ENCODE assay signal across 15 cellular contexts in genomic region chr2:188969236-188970032, GRCh38. TPM values are rescaled to one million over a fixed set of nuclear protein-coding genes. Genes with fewer than 3 reads are reported as not detected.
DNase-seq lines count a peak whose midpoint lies in the region; ATAC-seq and TF ChIP-seq lines count a peak whose summit lies in the region.
"Had no signal": no experiment of that assay in that cellular context is flagged by ENCODE, and none has a peak within 500 bp of the region (broad histone marks: within the 10 kb centered on the region; RNA-seq: fewer than 3 reads in every experiment).

No MANE protein-coding gene starts in this region.

- DNase-seq in breast epithelium (ENCODE audit: low spot score in 2 of 2) (no peak), MCF 10A (ENCODE audit: unreplicated experiment) (no peak), cardiac fibroblast (ENCODE audit: low read depth in 2 of 2) (peak; percentile 57 to 83), kidney tubule cell (ENCODE audit: low spot score) (peak; percentile 11), tibial nerve (ENCODE audit: low spot score in 2 of 2) (peak in 1 of 2 donors; percentile 7), left colon (no peak), T-cell (no peak)
- DNase-seq: activated CD8-positive, alpha-beta memory T cell treated with anti-CD3 and anti-CD28 coated beads, Interleukin-2, amount 10 ng/mL, durations not matched to agents 7 days and 5 days; DMS79 treated with DMSO at 0.1 percent for 48 hours; NCI-H187 treated with DMSO at 0.1 percent for 48 hours; stimulated activated naive CD8-positive, alpha-beta T cell treated with anti-CD3 and anti-CD28 coated beads, Interleukin-15, Interleukin-2, amounts not matched to agents 100 U/mL and 50 U/mL, for 24 hours; T-helper 2 cell had no signal

- H3K4me3 ChIP-seq in breast epithelium (no peak overlapping the region), cardiac fibroblast (replicated peaks in 1 of 2; ENCODE audit: low read depth in 2 of 2, low read length in 2 of 2) (no peak overlapping the region), tibial nerve (no peak overlapping the region)

- CTCF ChIA-PET in MCF 10A (lab: Yijun Ruan, JAX), result interaction anchor here (0.6 to 1.0 kb wide), 3 partner anchors 14 to 211 kb away, joined by 3 to 4 read pairs (median 3); no protein-coding TSS in a partner anchor
- CTCF ChIA-PET in T-cell (lab: Charles Lee), result interaction anchor here in 1 of 2 donors (0.5 kb wide), 1 partner anchor 137 kb away, joined by 7 read pairs; no protein-coding TSS in a partner anchor

- H3K4me1 Mint-ChIP-seq in MCF 10A (ENCODE audit: insufficient read depth, unreplicated experiment), result no peaks in the 10 kb centered on the region
- H3K4me1 Mint-ChIP-seq in T-cell, result no peaks in the 10 kb centered on the region
- H3K4me1 Mint-ChIP-seq: activated CD8-positive, alpha-beta memory T cell treated with anti-CD3 and anti-CD28 coated beads, Interleukin-2, amount 10 ng/mL, durations not matched to agents 7 days and 5 days had no signal

- 62 to 65% methylated on average over 5 of the region's 5 CpGs for WGBS in tibial nerve, 2 donors

- no peaks in the 10 kb centered on the region for H3K27me3 Mint-ChIP-seq in MCF 10A (ENCODE audit: insufficient read depth, unreplicated experiment)
- no peaks in the 10 kb centered on the region for H3K27me3 Mint-ChIP-seq in T-cell
- H3K27me3 Mint-ChIP-seq: activated CD8-positive, alpha-beta memory T cell treated with anti-CD3 and anti-CD28 coated beads, Interleukin-2, amount 10 ng/mL, durations not matched to agents 7 days and 5 days; natural killer cell treated with Interleukin-12 subunit alpha and Interleukin-12 subunit beta and Interleukin-15 and Interleukin-18, amount 100 ng/mL, for 72 hours had no signal

- H3K36me3 ChIP-seq in breast epithelium, result no peaks in the 10 kb centered on the region
- H3K36me3 ChIP-seq in tibial nerve, result no peaks in the 10 kb centered on the region

- H3K27ac Mint-ChIP-seq in MCF 10A (ENCODE audit: low read depth, unreplicated experiment) (no peak overlapping the region), T-cell (no peak overlapping the region)
- H3K27ac Mint-ChIP-seq: activated CD8-positive, alpha-beta memory T cell treated with anti-CD3 and anti-CD28 coated beads, Interleukin-2, amount 10 ng/mL, durations not matched to agents 7 days and 5 days; natural killer cell treated with Interleukin-12 subunit alpha and Interleukin-12 subunit beta and Interleukin-15 and Interleukin-18, amount 100 ng/mL, for 72 hours had no signal

- BruUV-seq in MCF 10A (replicated peaks; lab: Mats Ljungman, UMichigan), result no TSS peak

- no peak for TF ChIP-seq CTCF in breast epithelium (IDR thresholded peaks at IDR 0.05)
- TF ChIP-seq CTCF in MCF 10A (IDR thresholded peaks at IDR 0.05; ENCODE audit: unreplicated experiment), result no peak
- no peak for TF ChIP-seq CTCF in cardiac fibroblast (IDR thresholded peaks at IDR 0.05; ENCODE audit: low read depth, low read length)
- no peak for TF ChIP-seq CTCF in tibial nerve (IDR thresholded peaks at IDR 0.05)

- TF ChIP-seq POLR2A in breast epithelium (IDR thresholded peaks at IDR 0.05) (no peak), tibial nerve (IDR thresholded peaks at IDR 0.05) (no peak)

- H3K9me3 Mint-ChIP-seq in MCF 10A (ENCODE audit: unreplicated experiment) (no peaks in the 10 kb centered on the region), T-cell (no peaks in the 10 kb centered on the region)

- no peaks in the 10 kb centered on the region for H3K4me1 ChIP-seq in breast epithelium
- H3K4me1 ChIP-seq in tibial nerve, result peaks cover 0 to 78% (median 6%) of the 10 kb centered on the region in 4 donors

- ATAC-seq in left colon (no peak), HG03280 (IDR thresholded peaks at IDR 0.05; ENCODE audit: unreplicated experiment) (no peak), T-cell (replicated peaks in 1 of 4) (no peak)
- ATAC-seq: activated CD8-positive, alpha-beta memory T cell treated with anti-CD3 and anti-CD28 coated beads, Interleukin-2, amount 10 ng/mL, durations not matched to agents 7 days and 5 days; natural killer cell treated with Interleukin-12 subunit alpha and Interleukin-12 subunit beta and Interleukin-15 and Interleukin-18, amount 100 ng/mL, for 72 hours; stimulated activated naive CD8-positive, alpha-beta T cell treated with anti-CD3 and anti-CD28 coated beads, Interleukin-15, Interleukin-2, amounts not matched to agents 100 U/mL and 50 U/mL, for 24 hours had no signal

- H3K9me3 ChIP-seq in breast epithelium, result no peaks in the 10 kb centered on the region
- no peaks in the 10 kb centered on the region for H3K9me3 ChIP-seq in tibial nerve

- no peak overlapping the region for H3K4me3 Mint-ChIP-seq in MCF 10A (ENCODE audit: unreplicated experiment)
- H3K4me3 Mint-ChIP-seq in T-cell, result no peak overlapping the region
- H3K4me3 Mint-ChIP-seq: activated CD8-positive, alpha-beta memory T cell treated with anti-CD3 and anti-CD28 coated beads, Interleukin-2, amount 10 ng/mL, durations not matched to agents 7 days and 5 days; natural killer cell treated with Interleukin-12 subunit alpha and Interleukin-12 subunit beta and Interleukin-15 and Interleukin-18, amount 100 ng/mL, for 72 hours had no signal

- TF ChIP-seq EP300 in tibial nerve (IDR thresholded peaks at IDR 0.05), result no peak

- no peaks in the 10 kb centered on the region for H3K27me3 ChIP-seq in breast epithelium
- no peaks in the 10 kb centered on the region for H3K27me3 ChIP-seq in tibial nerve

- H3K36me3 Mint-ChIP-seq in MCF 10A (ENCODE audit: insufficient read depth, unreplicated experiment) (no peaks in the 10 kb centered on the region), T-cell (no peaks in the 10 kb centered on the region)
- H3K36me3 Mint-ChIP-seq: activated CD8-positive, alpha-beta memory T cell treated with anti-CD3 and anti-CD28 coated beads, Interleukin-2, amount 10 ng/mL, durations not matched to agents 7 days and 5 days; natural killer cell treated with Interleukin-12 subunit alpha and Interleukin-12 subunit beta and Interleukin-15 and Interleukin-18, amount 100 ng/mL, for 72 hours had no signal

- intact Hi-C loops in breast epithelium (cut with DNase I; ENCODE audit: low total_unique reads) (no loop called here), MCF 10A (cut with micrococcal nuclease) (no loop called here), left colon (cut with DNase I, micrococcal nuclease) (loop anchor here in 1 of 2 donors (5.0 to 10.0 kb wide), 2 partner anchors 75 to 182 kb away; no protein-coding TSS in a partner anchor)

- H3K27ac ChIP-seq in breast epithelium (peak overlapping the region; percentile 37 to 68), tibial nerve (peak overlapping the region; percentile 22 to 86 (median 56))
- H3K27ac ChIP-seq: 22Rv1 had no signal

- POLR2A ChIA-PET in MCF 10A (lab: Yijun Ruan, JAX) (interaction anchor here (0.6 to 0.9 kb wide), 2 partner anchors 339 to 795 kb away, joined by 3 read pairs; no protein-coding TSS in a partner anchor), T-cell (lab: Charles Lee) (interaction anchor here in 1 of 2 donors (0.5 kb wide), 1 partner anchor 715 kb away, joined by 3 read pairs; no protein-coding TSS in a partner anchor)

RNA-seq across cellular contexts. Expression of gene COL3A1, which starts 4.7 kb away (rescaled TPM):
- total RNA-seq in breast epithelium, result 100 to 1,000 TPM in 1 of 3 donors, 10 to 100 TPM in 2; 98.1 to 303 (median 98.6) TPM
- not detected in 2 replicates for total RNA-seq in MCF 10A (2022)
- 100 to 1,000 TPM in 2 of 4 donors, 10 to 100 TPM in 2; 77.1 to 205 (median 115) TPM for total RNA-seq in tibial nerve
- 100 to 1,000 TPM in 1 of 2 donors, 10 to 100 TPM in 1; 48.0 to 154 TPM for total RNA-seq in left colon
- total RNA-seq in T-cell, result 1 to 10 TPM in 2 of 5 donors, under 1 TPM in 1, not detected in 2; 0.79 to 2.0 (median 1.3) TPM
- total RNA-seq: natural killer cell treated with Interleukin-12 subunit alpha and Interleukin-12 subunit beta and Interleukin-15 and Interleukin-18, amount 100 ng/mL, for 72 hours had no signal

Comparison
In these comparisons a context has a peak if more than half of its experiments do, and no peak if none do; other contexts are left out.
1. RNA of gene COL3A1, which starts 4.7 kb away (total RNA-seq): 48.0 to 154 TPM in left colon, 77.1 to 205 TPM in tibial nerve and 98.1 to 303 TPM in breast epithelium; 0.79 to 2.0 TPM in T-cell and not detected in MCF 10A; every median in the first group is over 10 times any median in the second.
2. DNase-seq: peak in cardiac fibroblast (2 of 2) and kidney tubule cell (single experiment); none in breast epithelium (0 of 2), MCF 10A (single experiment), left colon (0 of 2) and T-cell (0 of 34).